ENCODE assay signal across 8 cellular contexts in the genomic region with DNA sequence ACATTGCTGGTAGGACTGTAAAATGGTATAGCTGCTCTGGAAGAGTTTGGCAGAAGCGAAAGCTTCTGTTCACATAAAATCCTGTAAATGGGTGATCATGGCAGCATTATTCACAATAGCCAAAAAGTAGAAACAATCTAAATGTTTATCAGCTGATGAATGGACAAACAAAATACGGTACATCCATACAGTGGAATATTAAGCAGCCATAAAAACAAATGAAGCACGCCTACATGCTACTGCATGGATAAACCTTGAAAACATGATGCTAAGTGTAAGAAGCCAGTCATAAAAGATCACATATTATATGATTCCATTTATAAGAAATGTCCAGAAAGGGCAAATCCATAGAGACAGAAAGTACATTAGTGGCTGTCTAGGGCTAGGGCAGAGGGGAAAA. TPM values are rescaled to one million over a fixed set of nuclear protein-coding genes. Genes with fewer than 3 reads are reported as not detected.
"Had no signal": no experiment of that assay in that cellular context is flagged by ENCODE, and none has a peak within 500 bp of the region (broad histone marks: within the 10 kb centered on the region; RNA-seq: fewer than 3 reads in every experiment).

No MANE protein-coding gene starts in this region.

- FAIRE-seq: GM12878, GM12891, GM12892, GM18507, GM19239 had no signal

- DNase-seq: GDM1, GF-D8 had no signal

- H3K4me3 ChIP-seq: GM12878 had no signal

- ATAC-seq: GM12878 had no signal

RNA-seq across cellular contexts. Expression of a gene that starts 52.0 kb away (rescaled TPM):
- total RNA-seq: G401 had no signal
